In the genomic region with DNA sequence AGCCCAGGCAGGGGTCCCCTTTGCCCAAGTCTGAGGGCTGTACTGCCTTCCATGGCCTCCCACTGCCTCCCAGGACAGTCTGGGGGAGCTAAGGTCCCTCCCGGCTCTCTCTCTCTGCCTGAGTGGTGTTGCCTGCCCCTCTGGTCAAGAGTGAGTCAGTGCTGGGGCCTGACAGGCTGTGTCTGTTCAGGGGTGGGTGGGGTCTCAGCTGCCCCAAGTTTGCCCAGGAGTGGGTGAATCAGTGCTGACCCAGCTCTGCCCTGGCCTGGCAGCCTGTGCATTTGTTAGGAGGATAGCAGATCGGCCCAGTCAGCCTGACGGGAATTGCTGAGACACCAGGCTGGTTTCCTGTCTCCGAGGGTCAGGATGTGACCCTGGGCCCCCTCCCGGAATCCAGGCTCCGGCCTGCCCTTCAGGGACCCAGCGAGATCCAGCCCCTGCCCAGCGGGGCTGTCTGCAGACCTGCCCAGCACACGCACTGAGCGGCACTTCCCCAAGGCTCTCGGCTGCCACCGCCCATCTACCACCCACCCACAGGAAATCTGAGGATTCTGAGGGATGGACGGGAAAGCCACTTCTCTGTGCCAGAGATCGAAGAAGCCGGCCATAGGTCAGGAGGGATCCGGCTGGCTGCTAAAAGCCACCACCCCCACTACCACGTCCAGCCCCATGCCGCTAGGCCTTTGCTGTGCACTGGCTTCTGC, we compare ENCODE assay signal across 1 cellular context.
TF ChIP-seq lines count a peak whose summit lies in the region.

No MANE protein-coding gene starts in this region.

TF ChIP-seq in HepG2, 621 proteins besides CTCF, POLR2A, EP300 and RAD21 (continued from another document and continues in another):
- TF ChIP-seq KIAA2018 (CRISPR knock-in tag; IDR thresholded peaks at IDR 0.05; ENCODE audit: borderline replicate concordance), result no peak
- TF ChIP-seq MIXL1 (CRISPR knock-in tag; IDR thresholded peaks at IDR 0.05), result no peak
- no peak for TF ChIP-seq RNF219 (CRISPR knock-in tag; IDR thresholded peaks at IDR 0.05)
- TF ChIP-seq ZNF788 (CRISPR knock-in tag; IDR thresholded peaks at IDR 0.05; ENCODE audit: borderline replicate concordance), result no peak
- TF ChIP-seq, protein P1, sequence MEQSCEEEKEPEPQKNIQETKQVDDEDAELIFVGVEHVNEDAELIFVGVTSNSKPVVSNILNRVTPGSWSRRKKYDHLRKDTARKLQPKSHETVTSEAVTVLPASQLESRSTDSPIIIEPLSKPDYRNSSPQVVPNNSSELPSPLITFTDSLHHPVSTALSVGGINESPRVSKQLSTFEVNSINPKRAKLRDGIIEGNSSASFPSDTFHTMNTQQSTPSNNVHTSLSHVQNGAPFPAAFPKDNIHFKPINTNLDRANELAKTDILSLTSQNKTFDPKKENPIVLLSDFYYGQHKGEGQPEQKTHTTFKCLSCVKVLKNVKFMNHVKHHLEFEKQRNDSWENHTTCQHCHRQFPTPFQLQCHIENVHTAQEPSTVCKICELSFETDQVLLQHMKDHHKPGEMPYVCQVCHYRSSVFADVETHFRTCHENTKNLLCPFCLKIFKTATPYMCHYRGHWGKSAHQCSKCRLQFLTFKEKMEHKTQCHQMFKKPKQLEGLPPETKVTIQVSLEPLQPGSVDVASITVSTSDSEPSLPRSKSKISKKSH (CRISPR knock-in tag; IDR thresholded peaks at IDR 0.05; ENCODE audit: borderline replicate concordance), result no peak
- no peak for TF ChIP-seq ZKSCAN8 (CRISPR knock-in tag; IDR thresholded peaks at IDR 0.05; ENCODE audit: borderline replicate concordance)
- no peak for TF ChIP-seq ZBTB4 (CRISPR knock-in tag; IDR thresholded peaks at IDR 0.05; ENCODE audit: borderline replicate concordance)
- peak; percentile 22; the same call in 1 of the 2 replicates for TF ChIP-seq ZNF335 (CRISPR knock-in tag; IDR thresholded peaks at IDR 0.05)
- no peak for TF ChIP-seq GLMP (CRISPR knock-in tag; IDR thresholded peaks at IDR 0.05; ENCODE audit: borderline replicate concordance)
- TF ChIP-seq GZF1 (CRISPR knock-in tag; IDR thresholded peaks at IDR 0.05), result no peak
- TF ChIP-seq ZNF710 (CRISPR knock-in tag; IDR thresholded peaks at IDR 0.05; ENCODE audit: borderline replicate concordance), result no peak
- TF ChIP-seq IRF2 (CRISPR knock-in tag; IDR thresholded peaks at IDR 0.05), result no peak
- no peak for TF ChIP-seq ZBTB37 (CRISPR knock-in tag; IDR thresholded peaks at IDR 0.05)
- 0 out of 2 replicates have a peak, but pooled peaks have one; percentile 25 for TF ChIP-seq ZNF451 (CRISPR knock-in tag; IDR thresholded peaks at IDR 0.05)
- TF ChIP-seq JUNB (CRISPR knock-in tag; IDR thresholded peaks at IDR 0.05; ENCODE audit: borderline replicate concordance), result no peak
- TF ChIP-seq ZNF878 (CRISPR knock-in tag; IDR thresholded peaks at IDR 0.05), result no peak
- TF ChIP-seq CAMTA2 (CRISPR knock-in tag; IDR thresholded peaks at IDR 0.05; ENCODE audit: borderline replicate concordance), result no peak
- no peak for TF ChIP-seq NCOA2 (CRISPR knock-in tag; IDR thresholded peaks at IDR 0.05)
- TF ChIP-seq ZNF205 (CRISPR knock-in tag; IDR thresholded peaks at IDR 0.05), result no peak
- no peak for TF ChIP-seq TFDP1 (CRISPR knock-in tag; IDR thresholded peaks at IDR 0.05; ENCODE audit: borderline replicate concordance)
- TF ChIP-seq ZNF138 (CRISPR knock-in tag; IDR thresholded peaks at IDR 0.05; ENCODE audit: low read depth), result no peak
- peak; percentile 56; the same call in 1 of the 2 replicates for TF ChIP-seq ZBTB38 (CRISPR knock-in tag; IDR thresholded peaks at IDR 0.05)
- no peak for TF ChIP-seq ZNF83 (CRISPR knock-in tag; IDR thresholded peaks at IDR 0.05; ENCODE audit: borderline replicate concordance)
- TF ChIP-seq POGK (CRISPR knock-in tag; conservative IDR thresholded peaks at IDR 0.05), result no peak
